1 cellular context compared by ENCODE assay signal in genomic region chr4:119525771-119526712, GRCh38.
TF ChIP-seq lines count a peak whose summit lies in the region.

No MANE protein-coding gene starts in this region.

TF ChIP-seq in endothelial cell of umbilical vein, 7 proteins besides CTCF, POLR2A, EP300 and RAD21 (continued from another document):
- TF ChIP-seq POLR2AphosphoS5 (IDR thresholded peaks at IDR 0.05; ENCODE audit: insufficient read depth, low read depth, low read length) (no peak), FOS (IDR thresholded peaks at IDR 0.05; ENCODE audit: borderline replicate concordance, insufficient read depth, low read length) (no peak)
